ENCODE assay signal across 9 cellular contexts in genomic region chr1:6419397-6419802, GRCh38. TPM values are rescaled to one million over a fixed set of nuclear protein-coding genes. Genes with fewer than 3 reads are reported as not detected.
DNase-seq lines count a peak whose midpoint lies in the region; ATAC-seq and TF ChIP-seq lines count a peak whose summit lies in the region.
"Had no signal": no experiment of that assay in that cellular context is flagged by ENCODE, and none has a peak within 500 bp of the region (broad histone marks: within the 10 kb centered on the region; RNA-seq: fewer than 3 reads in every experiment).

No MANE protein-coding gene starts in this region.

- peaks cover 22% of the 10 kb centered on the region for H3K4me1 Mint-ChIP-seq in activated CD4-positive, alpha-beta memory T cell treated with anti-CD3 and anti-CD28 coated beads for 36 hours (ENCODE audit: low read depth)

- H3K4me3 Mint-ChIP-seq in activated CD4-positive, alpha-beta memory T cell treated with anti-CD3 and anti-CD28 coated beads for 36 hours: no peak overlapping the region

- CTCF ChIA-PET in activated CD4-positive, alpha-beta memory T cell treated with anti-CD3 and anti-CD28 coated beads for 36 hours (lab: Charles Lee): interaction anchor here (1.3 to 5.5 kb wide), 7 partner anchors 14 to 173 kb away, joined by 3 to 106 read pairs (median 9); partner anchors contain the start of gene ACOT7

- TF ChIP-seq CTCF in cardiac fibroblast (IDR thresholded peaks at IDR 0.05; ENCODE audit: low read depth, low read length): no peak

- H3K27me3 Mint-ChIP-seq in activated CD4-positive, alpha-beta memory T cell treated with anti-CD3 and anti-CD28 coated beads for 36 hours: peaks cover 63% of the 10 kb centered on the region

- peaks cover 50% of the 10 kb centered on the region for H3K27me3 ChIP-seq in mesendoderm (ENCODE audit: insufficient read depth, low read length, poor library complexity)

- H3K36me3 ChIP-seq in mesendoderm (ENCODE audit: control insufficient read depth, insufficient read depth, low read length): no peaks in the 10 kb centered on the region

- no peaks in the 10 kb centered on the region for H3K36me3 Mint-ChIP-seq in activated CD4-positive, alpha-beta memory T cell treated with anti-CD3 and anti-CD28 coated beads for 36 hours

- no peak overlapping the region for H2AK5ac ChIP-seq in mesendoderm (ENCODE audit: low read length)

- H3K9ac ChIP-seq in mesendoderm (ENCODE audit: low read length): no peak overlapping the region

- no peaks in the 10 kb centered on the region for H3K79me2 ChIP-seq in mesendoderm (ENCODE audit: control insufficient read depth, insufficient read depth, low read length)

- no peak overlapping the region for H3K4ac ChIP-seq in mesendoderm (ENCODE audit: low read depth, low read length)

- no peak overlapping the region for H2BK120ac ChIP-seq in mesendoderm (ENCODE audit: low read depth, low read length)

- H2BK5ac ChIP-seq in mesendoderm (ENCODE audit: low read length): no peak overlapping the region

- DNase-seq in stimulated activated CD4-positive, alpha-beta T cell treated with anti-CD3 and anti-CD28 coated beads, Interleukin-12 subunit alpha, Interleukin-12 subunit beta, amount 100 ng/mL, for 4 hours: peak; percentile 7
- no peak for DNase-seq in stimulated activated CD4-positive, alpha-beta T cell treated with anti-CD3 and anti-CD28 coated beads, Interleukin-4, amount 100 ng/mL, for 24 hours
- DNase-seq in cardiac fibroblast (ENCODE audit: low read depth in 2 of 2) (no peak), mesendoderm (peak; percentile 43), AG20443 (ENCODE audit: low spot score) (no peak), DMS153 treated with DMSO at 0.1 percent for 48 hours (lab: John Stamatoyannopoulos, UW; ENCODE audit: unreplicated experiment) (no peak)
- no peak for DNase-seq in activated CD4-positive, alpha-beta memory T cell treated with anti-CD3 and anti-CD28 coated beads for 36 hours
- DNase-seq: GF-D8 had no signal

- H3K18ac ChIP-seq in mesendoderm (ENCODE audit: low read length): no peak overlapping the region

- H4K5ac ChIP-seq in mesendoderm (ENCODE audit: low read length): no peak overlapping the region

- no peak for ATAC-seq in HG03457 (IDR thresholded peaks at IDR 0.05; ENCODE audit: unreplicated experiment)

- no peak overlapping the region for H4K8ac ChIP-seq in mesendoderm (ENCODE audit: low read depth, low read length)

- H3K56ac ChIP-seq in mesendoderm (ENCODE audit: low read length): no peak overlapping the region

- H3K27ac ChIP-seq in mesendoderm (ENCODE audit: low read depth, low read length): no peak overlapping the region

- no CpG with 5 or more reads among the region's 48 CpGs for WGBS in mesendoderm (ENCODE audit: extremely low coverage, insufficient coverage, low lambda C conversion rate)

- H3K4me3 ChIP-seq in cardiac fibroblast (replicated peaks in 1 of 2; ENCODE audit: low read depth in 2 of 2, low read length in 2 of 2) (peak overlapping the region; percentile 11 to 45), mesendoderm (ENCODE audit: low read length) (no peak overlapping the region)

- H3K23ac ChIP-seq in mesendoderm (ENCODE audit: low read length): no peak overlapping the region

- H3K4me2 ChIP-seq in mesendoderm (ENCODE audit: low read length): no peak overlapping the region

- no peaks in the 10 kb centered on the region for H3K9me3 Mint-ChIP-seq in activated CD4-positive, alpha-beta memory T cell treated with anti-CD3 and anti-CD28 coated beads for 36 hours

- H3K27ac Mint-ChIP-seq in activated CD4-positive, alpha-beta memory T cell treated with anti-CD3 and anti-CD28 coated beads for 36 hours: no peak overlapping the region

- POLR2A ChIA-PET in activated CD4-positive, alpha-beta memory T cell treated with anti-CD3 and anti-CD28 coated beads for 36 hours (lab: Charles Lee): interaction anchor here (0.6 kb wide), 2 partner anchors 12 to 83 kb away, joined by 3 to 5 read pairs; no protein-coding TSS in a partner anchor

- no peak overlapping the region for H2BK15ac ChIP-seq in mesendoderm (replicated peaks; ENCODE audit: low read depth)

- H3K79me1 ChIP-seq in mesendoderm (ENCODE audit: low read length): no peaks in the 10 kb centered on the region

- H3K4me1 ChIP-seq in mesendoderm (ENCODE audit: control insufficient read depth, low read depth, low read length): no peaks in the 10 kb centered on the region

- intact Hi-C loops in activated CD4-positive, alpha-beta memory T cell treated with anti-CD3 and anti-CD28 coated beads for 36 hours (cut with micrococcal nuclease): no loop called here

RNA-seq across cellular contexts. Expression of gene HES2, which starts 0.3 kb away (rescaled TPM):
- polyA plus RNA-seq in mesendoderm (2013, experiment 1 of 2): 0.13 TPM
- polyA plus RNA-seq in mesendoderm (2013, experiment 2 of 2): 0.14 TPM
- total RNA-seq in activated CD4-positive, alpha-beta memory T cell treated with anti-CD3 and anti-CD28 coated beads for 36 hours: under 1 TPM in 1 of 2 experiments, not detected in 1; 0.07 TPM

RNA-seq across cellular contexts. Expression of gene ESPN, which starts 5.2 kb away (rescaled TPM):
- polyA plus RNA-seq in mesendoderm (2013, experiment 1 of 2): 5.0 TPM
- 4.9 TPM for polyA plus RNA-seq in mesendoderm (2013, experiment 2 of 2)
- total RNA-seq in activated CD4-positive, alpha-beta memory T cell treated with anti-CD3 and anti-CD28 coated beads for 36 hours: 1 to 10 TPM in 1 of 2 experiments, under 1 TPM in 1; 0.83 to 1.5 TPM

RNA-seq across cellular contexts. Expression of gene ACOT7, which starts 25.8 kb away (rescaled TPM):
- polyA plus RNA-seq in mesendoderm (2013, experiment 1 of 2): 101 TPM
- polyA plus RNA-seq in mesendoderm (2013, experiment 2 of 2): 108 TPM
- 10 to 100 TPM; 93.8 to 94.6 TPM for total RNA-seq in activated CD4-positive, alpha-beta memory T cell treated with anti-CD3 and anti-CD28 coated beads for 36 hours

RNA-seq across cellular contexts. Expression of gene TNFRSF25, which starts 46.6 kb away (rescaled TPM):
- 4.0 TPM for polyA plus RNA-seq in mesendoderm (2013, experiment 1 of 2)
- 3.9 TPM for polyA plus RNA-seq in mesendoderm (2013, experiment 2 of 2)
- total RNA-seq in activated CD4-positive, alpha-beta memory T cell treated with anti-CD3 and anti-CD28 coated beads for 36 hours: 10 to 100 TPM; 90.0 to 97.4 TPM

Comparison
In these comparisons a context has a peak if more than half of its experiments do, and no peak if none do; other contexts are left out.
1. DNase-seq: peak in stimulated activated CD4-positive, alpha-beta T cell treated with anti-CD3 and anti-CD28 coated beads, Interleukin-12 subunit alpha, Interleukin-12 subunit beta, amount 100 ng/mL, for 4 hours (single experiment) and mesendoderm (single experiment); none in stimulated activated CD4-positive, alpha-beta T cell treated with anti-CD3 and anti-CD28 coated beads, Interleukin-4, amount 100 ng/mL, for 24 hours (single experiment), cardiac fibroblast (0 of 2), AG20443 (single experiment), DMS153 treated with DMSO at 0.1 percent for 48 hours (single experiment) and activated CD4-positive, alpha-beta memory T cell treated with anti-CD3 and anti-CD28 coated beads for 36 hours (single experiment).